2 cellular contexts compared by ENCODE assay signal in the genomic region with DNA sequence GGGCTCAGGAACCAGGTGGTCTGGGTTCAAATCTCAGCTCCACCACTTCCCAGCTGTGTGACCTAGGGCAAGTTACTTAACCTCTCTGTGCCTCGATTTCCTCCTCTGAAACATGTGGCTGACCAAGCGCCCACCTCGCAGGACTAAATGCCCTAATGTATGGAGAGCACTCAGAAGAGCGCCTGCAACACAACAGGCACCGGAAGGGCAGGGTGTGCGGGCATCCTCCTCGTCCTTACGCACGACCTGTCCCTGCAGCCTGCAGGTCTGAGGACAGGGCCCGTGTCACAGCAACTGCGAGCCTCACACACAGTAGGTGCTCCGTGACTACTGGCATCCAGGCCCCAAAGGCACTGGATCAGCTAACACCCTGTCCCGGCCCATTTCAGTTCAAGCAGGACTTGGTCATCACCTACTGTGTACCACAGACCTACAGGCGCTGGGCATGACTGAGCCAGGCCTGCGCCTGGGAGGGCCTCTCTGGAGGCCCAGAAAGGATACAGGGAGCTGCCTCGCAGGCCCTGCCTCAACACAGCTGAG.
A peak's percentile ranks its signal among the peaks of the same experiment; 100 is the strongest.
TF ChIP-seq lines count a peak whose summit lies in the region.

No MANE protein-coding gene starts in this region.

TF ChIP-seq in GM23338, 12 proteins besides CTCF, POLR2A, EP300 and RAD21 (continued from another document):
- TF ChIP-seq EZH2 (IDR thresholded peaks at IDR 0.05; ENCODE audit: low read depth, unreplicated experiment) (no peak), NANOG (IDR thresholded peaks at IDR 0.05; ENCODE audit: borderline replicate concordance) (no peak), ZNF331 (CRISPR knock-in tag; IDR thresholded peaks at IDR 0.05; ENCODE audit: low read depth) (no peak), CREB1 (CRISPR knock-in tag; IDR thresholded peaks at IDR 0.05; ENCODE audit: low read depth) (no peak), POLR2AphosphoS5 (IDR thresholded peaks at IDR 0.05; ENCODE audit: low read depth) (no peak)
- TF ChIP-seq, protein P1, sequence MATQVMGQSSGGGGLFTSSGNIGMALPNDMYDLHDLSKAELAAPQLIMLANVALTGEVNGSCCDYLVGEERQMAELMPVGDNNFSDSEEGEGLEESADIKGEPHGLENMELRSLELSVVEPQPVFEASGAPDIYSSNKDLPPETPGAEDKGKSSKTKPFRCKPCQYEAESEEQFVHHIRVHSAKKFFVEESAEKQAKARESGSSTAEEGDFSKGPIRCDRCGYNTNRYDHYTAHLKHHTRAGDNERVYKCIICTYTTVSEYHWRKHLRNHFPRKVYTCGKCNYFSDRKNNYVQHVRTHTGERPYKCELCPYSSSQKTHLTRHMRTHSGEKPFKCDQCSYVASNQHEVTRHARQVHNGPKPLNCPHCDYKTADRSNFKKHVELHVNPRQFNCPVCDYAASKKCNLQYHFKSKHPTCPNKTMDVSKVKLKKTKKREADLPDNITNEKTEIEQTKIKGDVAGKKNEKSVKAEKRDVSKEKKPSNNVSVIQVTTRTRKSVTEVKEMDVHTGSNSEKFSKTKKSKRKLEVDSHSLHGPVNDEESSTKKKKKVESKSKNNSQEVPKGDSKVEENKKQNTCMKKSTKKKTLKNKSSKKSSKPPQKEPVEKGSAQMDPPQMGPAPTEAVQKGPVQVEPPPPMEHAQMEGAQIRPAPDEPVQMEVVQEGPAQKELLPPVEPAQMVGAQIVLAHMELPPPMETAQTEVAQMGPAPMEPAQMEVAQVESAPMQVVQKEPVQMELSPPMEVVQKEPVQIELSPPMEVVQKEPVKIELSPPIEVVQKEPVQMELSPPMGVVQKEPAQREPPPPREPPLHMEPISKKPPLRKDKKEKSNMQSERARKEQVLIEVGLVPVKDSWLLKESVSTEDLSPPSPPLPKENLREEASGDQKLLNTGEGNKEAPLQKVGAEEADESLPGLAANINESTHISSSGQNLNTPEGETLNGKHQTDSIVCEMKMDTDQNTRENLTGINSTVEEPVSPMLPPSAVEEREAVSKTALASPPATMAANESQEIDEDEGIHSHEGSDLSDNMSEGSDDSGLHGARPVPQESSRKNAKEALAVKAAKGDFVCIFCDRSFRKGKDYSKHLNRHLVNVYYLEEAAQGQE (IDR thresholded peaks at IDR 0.05; ENCODE audit: unreplicated experiment): no peak
TF ChIP-seq in GM23338: peak in this region for 0.

TF ChIP-seq in K562, 482 proteins besides CTCF, POLR2A, EP300 and RAD21 (continues in another document):
- TF ChIP-seq, protein P2, sequence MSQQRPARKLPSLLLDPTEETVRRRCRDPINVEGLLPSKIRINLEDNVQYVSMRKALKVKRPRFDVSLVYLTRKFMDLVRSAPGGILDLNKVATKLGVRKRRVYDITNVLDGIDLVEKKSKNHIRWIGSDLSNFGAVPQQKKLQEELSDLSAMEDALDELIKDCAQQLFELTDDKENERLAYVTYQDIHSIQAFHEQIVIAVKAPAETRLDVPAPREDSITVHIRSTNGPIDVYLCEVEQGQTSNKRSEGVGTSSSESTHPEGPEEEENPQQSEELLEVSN (IDR thresholded peaks at IDR 0.05; ENCODE audit: borderline replicate concordance in 1 of 2, extremely low read depth in 1 of 2, insufficient read depth in 1 of 2, insufficient read length in 1 of 2, low read depth in 1 of 2, low read length in 1 of 2, poor library complexity in 1 of 2, severe bottlenecking in 1 of 2): no peak
- TF ChIP-seq SMAD3 (CRISPR knock-in tag; conservative IDR thresholded peaks at IDR 0.05) (no peak), ZNF184 (CRISPR knock-in tag; IDR thresholded peaks at IDR 0.05) (no peak), ZFP1 (CRISPR knock-in tag; IDR thresholded peaks at IDR 0.05) (no peak), HDAC2 (IDR thresholded peaks at IDR 0.05) (0 out of 2 replicates have a peak, but pooled peaks have one; percentile 50), BCL6 (CRISPR knock-in tag; IDR thresholded peaks at IDR 0.05) (no peak), RCOR1 (IDR thresholded peaks at IDR 0.05; ENCODE audit: borderline replicate concordance in 1 of 2, low read depth in 2 of 2, low read length in 2 of 2) (peak in 1 of 2 experiments; percentile 21; a peak in 1 of 4 replicates), SUPT5H (IDR thresholded peaks at IDR 0.05) (no peak), GABPB1 (CRISPR knock-in tag; IDR thresholded peaks at IDR 0.05) (no peak), SIN3A (IDR thresholded peaks at IDR 0.05; ENCODE audit: borderline replicate concordance in 2 of 2, control insufficient read depth in 1 of 2, low read depth in 2 of 2, low read length in 2 of 2) (no peak), MED1 (CRISPR knock-in tag; IDR thresholded peaks at IDR 0.05; ENCODE audit: borderline replicate concordance) (no peak), RBM25 (IDR thresholded peaks at IDR 0.05; ENCODE audit: low read depth, low read length, severe bottlenecking) (peak; percentile 80), ZNF507 (tag; conservative IDR thresholded peaks at IDR 0.05) (no peak), BRCA1 (IDR thresholded peaks at IDR 0.05) (no peak), BRCA1 (CRISPR knock-in tag; IDR thresholded peaks at IDR 0.05) (no peak), PPARD (CRISPR knock-in tag; IDR thresholded peaks at IDR 0.05) (no peak), KDM5B (IDR thresholded peaks at IDR 0.05; ENCODE audit: insufficient replicate concordance, low read depth, low read length) (no peak), TRIM28 (IDR thresholded peaks at IDR 0.05) (no peak), CBX1 (IDR thresholded peaks at IDR 0.05; ENCODE audit: low read depth) (peak; percentile 53; the same call in 1 of the 2 replicates), RFX7 (CRISPR knock-in tag; IDR thresholded peaks at IDR 0.05) (no peak), KLF1 (tag; IDR thresholded peaks at IDR 0.05) (no peak), ADNP (tag; IDR thresholded peaks at IDR 0.05) (peak; percentile 60; the same call in 1 of the 2 replicates), ZFP36 (IDR thresholded peaks at IDR 0.05; ENCODE audit: low read depth, low read length, partially characterized antibody) (peak; percentile 88), RB1 (IDR thresholded peaks at IDR 0.05; ENCODE audit: low read depth) (no peak), KDM1A (IDR thresholded peaks at IDR 0.05) (peak; percentile 49 to 83), FOXP1 (CRISPR knock-in tag; IDR thresholded peaks at IDR 0.05) (no peak), RBM15 (IDR thresholded peaks at IDR 0.05; ENCODE audit: insufficient read depth, low read length) (no peak), ZNF311 (CRISPR knock-in tag; IDR thresholded peaks at IDR 0.05) (no peak), ETV6 (IDR thresholded peaks at IDR 0.05; ENCODE audit: borderline replicate concordance in 1 of 2, low read depth in 2 of 2, low read length in 1 of 2) (no peak), ETV6 (CRISPR knock-in tag; IDR thresholded peaks at IDR 0.05; ENCODE audit: borderline replicate concordance) (no peak), ZNF780A (CRISPR knock-in tag; IDR thresholded peaks at IDR 0.05) (no peak), HMG20B (CRISPR knock-in tag; IDR thresholded peaks at IDR 0.05) (no peak), GABPB2 (CRISPR knock-in tag; conservative IDR thresholded peaks at IDR 0.05) (no peak), ARHGAP35 (IDR thresholded peaks at IDR 0.05; ENCODE audit: partially characterized antibody) (no peak), BCOR (IDR thresholded peaks at IDR 0.05) (peak; percentile 95), BACH1 (tag; IDR thresholded peaks at IDR 0.05) (no peak), ZNF253 (CRISPR knock-in tag; conservative IDR thresholded peaks at IDR 0.05) (no peak), SMARCA5 (IDR thresholded peaks at IDR 0.05) (peak; percentile 87), COPS2 (conservative IDR thresholded peaks at IDR 0.05) (no peak), JUND (IDR thresholded peaks at IDR 0.05; ENCODE audit: borderline replicate concordance, low read depth, low read length) (no peak), JUND (tag; IDR thresholded peaks at IDR 0.05; ENCODE audit: borderline replicate concordance, low read depth, low read length) (no peak), HDAC8 (tag; IDR thresholded peaks at IDR 0.05) (no peak), STAT5B (CRISPR knock-in tag; IDR thresholded peaks at IDR 0.05) (no peak)
- TF ChIP-seq, protein P3, sequence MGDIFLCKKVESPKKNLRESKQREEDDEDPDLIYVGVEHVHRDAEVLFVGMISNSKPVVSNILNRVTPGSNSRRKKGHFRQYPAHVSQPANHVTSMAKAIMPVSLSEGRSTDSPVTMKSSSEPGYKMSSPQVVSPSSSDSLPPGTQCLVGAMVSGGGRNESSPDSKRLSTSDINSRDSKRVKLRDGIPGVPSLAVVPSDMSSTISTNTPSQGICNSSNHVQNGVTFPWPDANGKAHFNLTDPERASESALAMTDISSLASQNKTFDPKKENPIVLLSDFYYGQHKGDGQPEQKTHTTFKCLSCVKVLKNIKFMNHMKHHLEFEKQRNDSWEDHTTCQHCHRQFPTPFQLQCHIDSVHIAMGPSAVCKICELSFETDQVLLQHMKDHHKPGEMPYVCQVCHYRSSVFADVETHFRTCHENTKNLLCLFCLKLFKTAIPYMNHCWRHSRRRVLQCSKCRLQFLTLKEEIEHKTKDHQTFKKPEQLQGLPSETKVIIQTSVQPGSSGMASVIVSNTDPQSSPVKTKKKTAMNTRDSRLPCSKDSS (IDR thresholded peaks at IDR 0.05; ENCODE audit: low read depth, partially characterized antibody): no peak
- TF ChIP-seq, protein P4, sequence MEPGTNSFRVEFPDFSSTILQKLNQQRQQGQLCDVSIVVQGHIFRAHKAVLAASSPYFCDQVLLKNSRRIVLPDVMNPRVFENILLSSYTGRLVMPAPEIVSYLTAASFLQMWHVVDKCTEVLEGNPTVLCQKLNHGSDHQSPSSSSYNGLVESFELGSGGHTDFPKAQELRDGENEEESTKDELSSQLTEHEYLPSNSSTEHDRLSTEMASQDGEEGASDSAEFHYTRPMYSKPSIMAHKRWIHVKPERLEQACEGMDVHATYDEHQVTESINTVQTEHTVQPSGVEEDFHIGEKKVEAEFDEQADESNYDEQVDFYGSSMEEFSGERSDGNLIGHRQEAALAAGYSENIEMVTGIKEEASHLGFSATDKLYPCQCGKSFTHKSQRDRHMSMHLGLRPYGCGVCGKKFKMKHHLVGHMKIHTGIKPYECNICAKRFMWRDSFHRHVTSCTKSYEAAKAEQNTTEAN (CRISPR knock-in tag; IDR thresholded peaks at IDR 0.05): no peak
- TF ChIP-seq, protein P5, sequence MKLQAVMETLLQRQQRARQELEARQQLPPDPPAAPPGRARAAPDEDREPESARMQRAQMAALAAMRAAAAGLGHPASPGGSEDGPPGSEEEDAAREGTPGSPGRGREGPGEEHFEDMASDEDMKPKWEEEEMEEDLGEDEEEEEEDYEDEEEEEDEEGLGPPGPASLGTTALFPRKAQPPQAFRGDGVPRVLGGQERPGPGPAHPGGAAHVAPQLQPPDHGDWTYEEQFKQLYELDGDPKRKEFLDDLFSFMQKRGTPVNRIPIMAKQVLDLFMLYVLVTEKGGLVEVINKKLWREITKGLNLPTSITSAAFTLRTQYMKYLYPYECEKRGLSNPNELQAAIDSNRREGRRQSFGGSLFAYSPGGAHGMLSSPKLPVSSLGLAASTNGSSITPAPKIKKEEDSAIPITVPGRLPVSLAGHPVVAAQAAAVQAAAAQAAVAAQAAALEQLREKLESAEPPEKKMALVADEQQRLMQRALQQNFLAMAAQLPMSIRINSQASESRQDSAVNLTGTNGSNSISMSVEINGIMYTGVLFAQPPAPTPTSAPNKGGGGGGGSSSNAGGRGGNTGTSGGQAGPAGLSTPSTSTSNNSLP (IDR thresholded peaks at IDR 0.05; ENCODE audit: borderline replicate concordance, low read depth, low read length): no peak
- TF ChIP-seq, protein P6, sequence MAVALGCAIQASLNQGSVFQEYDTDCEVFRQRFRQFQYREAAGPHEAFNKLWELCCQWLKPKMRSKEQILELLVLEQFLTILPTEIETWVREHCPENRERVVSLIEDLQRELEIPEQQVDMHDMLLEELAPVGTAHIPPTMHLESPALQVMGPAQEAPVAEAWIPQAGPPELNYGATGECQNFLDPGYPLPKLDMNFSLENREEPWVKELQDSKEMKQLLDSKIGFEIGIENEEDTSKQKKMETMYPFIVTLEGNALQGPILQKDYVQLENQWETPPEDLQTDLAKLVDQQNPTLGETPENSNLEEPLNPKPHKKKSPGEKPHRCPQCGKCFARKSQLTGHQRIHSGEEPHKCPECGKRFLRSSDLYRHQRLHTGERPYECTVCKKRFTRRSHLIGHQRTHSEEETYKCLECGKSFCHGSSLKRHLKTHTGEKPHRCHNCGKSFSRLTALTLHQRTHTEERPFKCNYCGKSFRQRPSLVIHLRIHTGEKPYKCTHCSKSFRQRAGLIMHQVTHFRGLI (CRISPR knock-in tag; IDR thresholded peaks at IDR 0.05): no peak
- TF ChIP-seq, protein P7, sequence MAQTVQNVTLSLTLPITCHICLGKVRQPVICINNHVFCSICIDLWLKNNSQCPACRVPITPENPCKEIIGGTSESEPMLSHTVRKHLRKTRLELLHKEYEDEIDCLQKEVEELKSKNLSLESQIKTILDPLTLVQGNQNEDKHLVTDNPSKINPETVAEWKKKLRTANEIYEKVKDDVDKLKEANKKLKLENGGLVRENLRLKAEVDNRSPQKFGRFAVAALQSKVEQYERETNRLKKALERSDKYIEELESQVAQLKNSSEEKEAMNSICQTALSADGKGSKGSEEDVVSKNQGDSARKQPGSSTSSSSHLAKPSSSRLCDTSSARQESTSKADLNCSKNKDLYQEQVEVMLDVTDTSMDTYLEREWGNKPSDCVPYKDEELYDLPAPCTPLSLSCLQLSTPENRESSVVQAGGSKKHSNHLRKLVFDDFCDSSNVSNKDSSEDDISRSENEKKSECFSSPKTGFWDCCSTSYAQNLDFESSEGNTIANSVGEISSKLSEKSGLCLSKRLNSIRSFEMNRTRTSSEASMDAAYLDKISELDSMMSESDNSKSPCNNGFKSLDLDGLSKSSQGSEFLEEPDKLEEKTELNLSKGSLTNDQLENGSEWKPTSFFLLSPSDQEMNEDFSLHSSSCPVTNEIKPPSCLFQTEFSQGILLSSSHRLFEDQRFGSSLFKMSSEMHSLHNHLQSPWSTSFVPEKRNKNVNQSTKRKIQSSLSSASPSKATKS (CRISPR knock-in tag; IDR thresholded peaks at IDR 0.05): no peak
- TF ChIP-seq, protein P8, sequence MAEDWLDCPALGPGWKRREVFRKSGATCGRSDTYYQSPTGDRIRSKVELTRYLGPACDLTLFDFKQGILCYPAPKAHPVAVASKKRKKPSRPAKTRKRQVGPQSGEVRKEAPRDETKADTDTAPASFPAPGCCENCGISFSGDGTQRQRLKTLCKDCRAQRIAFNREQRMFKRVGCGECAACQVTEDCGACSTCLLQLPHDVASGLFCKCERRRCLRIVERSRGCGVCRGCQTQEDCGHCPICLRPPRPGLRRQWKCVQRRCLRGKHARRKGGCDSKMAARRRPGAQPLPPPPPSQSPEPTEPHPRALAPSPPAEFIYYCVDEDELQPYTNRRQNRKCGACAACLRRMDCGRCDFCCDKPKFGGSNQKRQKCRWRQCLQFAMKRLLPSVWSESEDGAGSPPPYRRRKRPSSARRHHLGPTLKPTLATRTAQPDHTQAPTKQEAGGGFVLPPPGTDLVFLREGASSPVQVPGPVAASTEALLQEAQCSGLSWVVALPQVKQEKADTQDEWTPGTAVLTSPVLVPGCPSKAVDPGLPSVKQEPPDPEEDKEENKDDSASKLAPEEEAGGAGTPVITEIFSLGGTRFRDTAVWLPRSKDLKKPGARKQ (CRISPR knock-in tag; IDR thresholded peaks at IDR 0.05): no peak
- TF ChIP-seq, protein P9, sequence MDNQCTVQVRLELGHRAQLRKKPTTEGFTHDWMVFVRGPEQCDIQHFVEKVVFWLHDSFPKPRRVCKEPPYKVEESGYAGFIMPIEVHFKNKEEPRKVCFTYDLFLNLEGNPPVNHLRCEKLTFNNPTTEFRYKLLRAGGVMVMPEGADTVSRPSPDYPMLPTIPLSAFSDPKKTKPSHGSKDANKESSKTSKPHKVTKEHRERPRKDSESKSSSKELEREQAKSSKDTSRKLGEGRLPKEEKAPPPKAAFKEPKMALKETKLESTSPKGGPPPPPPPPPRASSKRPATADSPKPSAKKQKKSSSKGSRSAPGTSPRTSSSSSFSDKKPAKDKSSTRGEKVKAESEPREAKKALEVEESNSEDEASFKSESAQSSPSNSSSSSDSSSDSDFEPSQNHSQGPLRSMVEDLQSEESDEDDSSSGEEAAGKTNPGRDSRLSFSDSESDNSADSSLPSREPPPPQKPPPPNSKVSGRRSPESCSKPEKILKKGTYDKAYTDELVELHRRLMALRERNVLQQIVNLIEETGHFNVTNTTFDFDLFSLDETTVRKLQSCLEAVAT (IDR thresholded peaks at IDR 0.05): no peak
